In the genomic region with DNA sequence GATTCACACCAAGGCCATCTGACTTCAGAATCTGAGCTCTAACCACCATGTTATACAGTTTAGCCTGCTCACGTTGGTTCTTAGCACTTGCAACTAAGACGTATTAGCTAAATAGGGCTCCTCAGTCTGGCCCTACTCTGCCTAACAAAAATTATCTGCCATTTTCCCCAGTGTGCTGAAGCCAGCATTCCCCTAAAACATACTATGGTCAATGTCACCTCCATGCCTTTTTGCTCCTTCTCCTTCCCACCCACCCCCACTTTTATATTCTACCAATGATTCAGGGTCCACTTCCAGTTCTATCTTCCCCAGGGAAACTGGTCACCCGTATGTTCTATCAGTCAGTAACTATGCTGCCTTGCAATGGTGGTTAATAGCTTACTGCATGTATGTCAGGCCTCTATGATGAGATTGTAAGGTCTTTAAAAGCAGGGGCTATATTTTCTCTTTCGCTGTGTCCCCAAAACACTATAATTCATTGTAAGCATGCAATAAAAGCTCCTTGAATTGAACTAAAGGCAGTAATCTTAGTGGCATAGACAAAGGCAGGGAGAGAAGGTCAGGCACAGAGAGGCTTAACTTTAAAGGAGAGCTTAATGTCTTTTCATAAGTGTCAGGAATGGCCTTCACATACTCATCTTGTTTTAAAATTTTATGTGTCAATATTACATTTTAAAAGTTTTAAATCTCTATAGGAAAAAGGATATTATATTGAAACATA, we compare ENCODE assay signal across 1 cellular context.
TF ChIP-seq lines count a peak whose summit lies in the region.

No MANE protein-coding gene starts in this region.

TF ChIP-seq in endothelial cell of umbilical vein, 7 proteins besides CTCF, POLR2A, EP300 and RAD21:
- TF ChIP-seq POLR2AphosphoS5 (IDR thresholded peaks at IDR 0.05; ENCODE audit: insufficient read depth, low read depth, low read length) (no peak), JUN (IDR thresholded peaks at IDR 0.05; ENCODE audit: borderline replicate concordance, insufficient read depth, insufficient read length, low read depth) (no peak), GATA2 (IDR thresholded peaks at IDR 0.05; ENCODE audit: insufficient read depth, insufficient read length, low read depth, low read length) (no peak), FOS (IDR thresholded peaks at IDR 0.05; ENCODE audit: borderline replicate concordance, insufficient read depth, low read length) (no peak), MYC (IDR thresholded peaks at IDR 0.05; ENCODE audit: low read depth, low read length) (no peak), EZH2 (IDR thresholded peaks at IDR 0.05; ENCODE audit: borderline replicate concordance, low read depth, low read length, severe bottlenecking) (no peak), MAX (IDR thresholded peaks at IDR 0.05; ENCODE audit: insufficient read depth, insufficient read length) (no peak)
